ENCODE assay signal across 20 cellular contexts in genomic region chr20:15895126-15895525, GRCh38.
DNase-seq lines count a peak whose midpoint lies in the region; ATAC-seq lines count a peak whose summit lies in the region.
"Had no signal": no experiment of that assay in that cellular context is flagged by ENCODE, and none has a peak within 500 bp of the region (broad histone marks: within the 10 kb centered on the region; RNA-seq: fewer than 3 reads in every experiment).

No MANE protein-coding gene starts in this region.

- H3K36me3 ChIP-seq in aorta (ENCODE audit: control insufficient read depth in 1 of 2, insufficient read depth in 2 of 2, low read length in 1 of 2), result no peaks in the 10 kb centered on the region
- H3K36me3 ChIP-seq: ascending aorta, heart right ventricle, SJSA1 had no signal

- intact Hi-C loops in aorta (cut with DNase I), result no loop called here

- WGBS in aorta, 2 donors, result 93 to 95% methylated on average over 5 of the region's 5 CpGs

- peaks cover 3% of the 10 kb centered on the region for H3K9me3 Mint-ChIP-seq in stimulated activated memory B cell treated with anti-CD40 and anti-IgM and Interleukin-4, amounts not matched to agents 10 μg/mL and 1 μg/mL and 100 μg/mL, for 72 hours
- H3K9me3 Mint-ChIP-seq: endodermal cell; T-helper 1 cell treated with Interleukin-12 subunit alpha and Interleukin-12 subunit beta and Interleukin-4 antibody, amounts not matched to agents 30 μg/mL and 1 μg/mL, for 36 hours had no signal

- no peaks in the 10 kb centered on the region for H3K9me3 ChIP-seq in aorta (ENCODE audit: control insufficient read depth, low read length)
- H3K9me3 ChIP-seq: ascending aorta, heart right ventricle, SJSA1 had no signal

- peak overlapping the region; percentile 91 for H3K27ac Mint-ChIP-seq in stimulated activated memory B cell treated with anti-CD40 and anti-IgM and Interleukin-4, amounts not matched to agents 10 μg/mL and 1 μg/mL and 100 μg/mL, for 72 hours
- H3K27ac Mint-ChIP-seq: activated CD4-positive, alpha-beta T cell treated with anti-CD3 and anti-CD28 coated beads, Interleukin-2, amount 10 ng/mL, durations not matched to agents 7 days and 5 days; endodermal cell; T-helper 1 cell treated with Interleukin-12 subunit alpha and Interleukin-12 subunit beta and Interleukin-4 antibody, amounts not matched to agents 30 μg/mL and 1 μg/mL, for 36 hours had no signal

- H3K4me3 ChIP-seq in aorta (ENCODE audit: low read length in 2 of 2), result no peak overlapping the region
- H3K4me3 ChIP-seq: ascending aorta, heart right ventricle, SJSA1, skin epidermis had no signal

- H3K27ac ChIP-seq in aorta (ENCODE audit: low read depth in 1 of 2, low read length in 2 of 2), result no peak overlapping the region
- H3K27ac ChIP-seq: ascending aorta, heart right ventricle, SJSA1 had no signal

- no peaks in the 10 kb centered on the region for H3K27me3 Mint-ChIP-seq in stimulated activated memory B cell treated with anti-CD40 and anti-IgM and Interleukin-4, amounts not matched to agents 10 μg/mL and 1 μg/mL and 100 μg/mL, for 72 hours

- ATAC-seq in HG02642 (IDR thresholded peaks at IDR 0.05; ENCODE audit: poor library complexity, unreplicated experiment) (peak; percentile 21), aorta (ENCODE audit: low FRiP score) (no peak)
- no peak for ATAC-seq in stimulated activated memory B cell treated with anti-CD40 and anti-IgM and Interleukin-4, amounts not matched to agents 10 μg/mL and 1 μg/mL and 100 μg/mL, for 72 hours
- ATAC-seq: heart right ventricle, left lobe of liver had no signal

- no peaks in the 10 kb centered on the region for H3K27me3 ChIP-seq in aorta (ENCODE audit: control insufficient read depth in 1 of 2, insufficient read depth in 2 of 2, low read length in 1 of 2)
- H3K27me3 ChIP-seq: ascending aorta, heart right ventricle, SJSA1 had no signal

- H3K36me3 Mint-ChIP-seq in stimulated activated memory B cell treated with anti-CD40 and anti-IgM and Interleukin-4, amounts not matched to agents 10 μg/mL and 1 μg/mL and 100 μg/mL, for 72 hours, result peaks cover 37% of the 10 kb centered on the region

- peaks cover 58% of the 10 kb centered on the region for H3K4me1 Mint-ChIP-seq in stimulated activated memory B cell treated with anti-CD40 and anti-IgM and Interleukin-4, amounts not matched to agents 10 μg/mL and 1 μg/mL and 100 μg/mL, for 72 hours
- H3K4me1 Mint-ChIP-seq: endodermal cell had no signal

- H3K4me1 ChIP-seq in aorta (ENCODE audit: control insufficient read depth in 1 of 2, insufficient read depth in 2 of 2, low read length in 2 of 2), result peaks cover 0 to 6% of the 10 kb centered on the region in 2 donors
- H3K4me1 ChIP-seq: heart right ventricle, SJSA1 had no signal

- DNase-seq in GM04504 (ENCODE audit: low read depth) (peak; percentile 11), astrocyte of the hippocampus (ENCODE audit: low read depth, low spot score) (peak; percentile 38), C1 segment of cervical spinal cord (lab: John Stamatoyannopoulos, UW) (no peak), aorta (no peak), CD1c-positive myeloid dendritic cell (ENCODE audit: extremely low spot score) (no peak), dermis blood vessel endothelial cell (no peak)
- DNase-seq: activated gamma-delta T cell treated with Interleukin-2 at 50 U/mL for 16 hours, endodermal cell, heart right ventricle, KG1, NCI-H187 treated with DMSO at 0.1 percent for 48 hours, NCI-H2227 treated with DMSO at 0.1 percent for 48 hours had no signal

- H3K4me3 Mint-ChIP-seq in stimulated activated memory B cell treated with anti-CD40 and anti-IgM and Interleukin-4, amounts not matched to agents 10 μg/mL and 1 μg/mL and 100 μg/mL, for 72 hours, result peak overlapping the region; percentile 24
- H3K4me3 Mint-ChIP-seq: activated CD4-positive, alpha-beta T cell treated with anti-CD3 and anti-CD28 coated beads, Interleukin-2, amount 10 ng/mL, durations not matched to agents 7 days and 5 days; endodermal cell; T-helper 1 cell treated with Interleukin-12 subunit alpha and Interleukin-12 subunit beta and Interleukin-4 antibody, amounts not matched to agents 30 μg/mL and 1 μg/mL, for 36 hours had no signal

Comparison
In these comparisons a context has a peak if more than half of its experiments do, and no peak if none do; other contexts are left out.
1. DNase-seq: peak in GM04504 (single experiment) and astrocyte of the hippocampus (single experiment); none in C1 segment of cervical spinal cord (0 of 14), aorta (0 of 2), CD1c-positive myeloid dendritic cell (single experiment) and dermis blood vessel endothelial cell (single experiment).